Comparison of ENCODE assay signal across 13 cellular contexts in genomic region chr4:110503588-110504435, GRCh38. TPM values are rescaled to one million over a fixed set of nuclear protein-coding genes. Genes with fewer than 3 reads are reported as not detected.
DNase-seq lines count a peak whose midpoint lies in the region; ATAC-seq, FAIRE-seq and TF ChIP-seq lines count a peak whose summit lies in the region.
"Had no signal": no experiment of that assay in that cellular context is flagged by ENCODE, and none has a peak within 500 bp of the region (broad histone marks: within the 10 kb centered on the region; RNA-seq: fewer than 3 reads in every experiment).

No MANE protein-coding gene starts in this region.

- peaks cover 0 to 4% of the 10 kb centered on the region in 2 donors for H3K4me1 ChIP-seq in kidney (ENCODE audit: control insufficient read depth in 1 of 2, insufficient read depth in 1 of 2, low read depth in 1 of 2, low read length in 2 of 2)

- H3K27ac ChIP-seq in kidney (ENCODE audit: low read depth in 2 of 2, low read length in 2 of 2): no peak overlapping the region
- no peak overlapping the region for H3K27ac ChIP-seq in substantia nigra (ENCODE audit: low read depth, low read length, poor library complexity, severe bottlenecking)

- in situ Hi-C loops in astrocyte of the spinal cord (cut with HindIII; ENCODE audit: low sequenced_read_pairs): loop anchor here (25.0 kb wide), 1 partner anchor 467 kb away; no protein-coding TSS in a partner anchor

- peaks cover 0 to 4% of the 10 kb centered on the region in 2 donors for H3K36me3 ChIP-seq in kidney (ENCODE audit: control insufficient read depth in 1 of 2, insufficient read depth in 2 of 2, low read length in 2 of 2)

- peak; percentile 68 for ATAC-seq in HG02885 (IDR thresholded peaks at IDR 0.05; ENCODE audit: poor library complexity, unreplicated experiment)
- ATAC-seq in GM19395 (IDR thresholded peaks at IDR 0.05; ENCODE audit: unreplicated experiment): no peak
- ATAC-seq: activated T-cell treated with anti-CD3 and anti-CD28 coated beads, Interleukin-2, amount 50 U/mL, for 4 hours; esophagus mucosa; Panc1 had no signal

- no peak; the same call in 1 of the 2 replicates for TF ChIP-seq CTCF in AG10803 (conservative IDR thresholded peaks at IDR 0.05; ENCODE audit: low read length)
- no peak for TF ChIP-seq CTCF in astrocyte of the spinal cord (IDR thresholded peaks at IDR 0.05; ENCODE audit: low read depth, low read length)
- no peak for TF ChIP-seq CTCF in kidney (IDR thresholded peaks at IDR 0.05; ENCODE audit: borderline replicate concordance, extremely low read depth, insufficient read depth)

- peaks cover 0 to 3% of the 10 kb centered on the region in 2 donors for H3K9me3 ChIP-seq in kidney (ENCODE audit: control insufficient read depth in 1 of 2, low read length in 2 of 2)

- no peak for FAIRE-seq in kidney (lab: Jason Lieb, UNC)

- intact Hi-C loops in kidney (cut with DNase I): no loop called here

- H3K4me3 ChIP-seq in AG10803 (ENCODE audit: low read length) (no peak overlapping the region), astrocyte of the spinal cord (ENCODE audit: low read depth, low read length) (no peak overlapping the region), kidney (ENCODE audit: low read length in 2 of 2) (no peak overlapping the region)
- H3K4me3 ChIP-seq: lung had no signal

- peak; percentile 33 for DNase-seq in AG10803 (ENCODE audit: low read depth)
- peak; percentile 59 for DNase-seq in astrocyte of the spinal cord (ENCODE audit: low read depth, low spot score)
- DNase-seq in kidney: peak; percentile 64
- DNase-seq in DMS53 treated with DMSO at 0.1 percent for 48 hours (lab: John Stamatoyannopoulos, UW; ENCODE audit: unreplicated experiment): no peak
- DNase-seq in NCI-H1694 (lab: John Stamatoyannopoulos, UW): no peak
- DNase-seq in substantia nigra (lab: John Stamatoyannopoulos, UW): no peak
- DNase-seq: activated T-cell treated with anti-CD3 and anti-CD28 coated beads, Interleukin-2, amount 50 U/mL, for 4 hours; NCI-H2171 treated with DMSO at 0.1 percent for 48 hours had no signal

- no peak overlapping the region for H3K9ac ChIP-seq in kidney (ENCODE audit: low read length in 2 of 2)

RNA-seq across cellular contexts. Expression of gene ENPEP, which starts 27.9 kb away (rescaled TPM):
- total RNA-seq in kidney: 39.9 TPM
- 83.2 TPM for polyA plus RNA-seq in kidney (ENCODE audit: insufficient read depth, low read depth, low replicate concordance)
- total RNA-seq: activated T-cell treated with anti-CD3 and anti-CD28 coated beads, Interleukin-2, amount 50 U/mL, for 4 hours had no signal

Comparison
In these comparisons a context has a peak if more than half of its experiments do, and no peak if none do; other contexts are left out.
1. DNase-seq: peak in AG10803 (single experiment), astrocyte of the spinal cord (single experiment) and kidney (single experiment); none in DMS53 treated with DMSO at 0.1 percent for 48 hours (single experiment), NCI-H1694 (single experiment) and substantia nigra (0 of 49).